ENCODE assay signal across 9 cellular contexts in genomic region chr16:4288148-4288921, GRCh38. TPM values are rescaled to one million over a fixed set of nuclear protein-coding genes. Genes with fewer than 3 reads are reported as not detected.
A peak's percentile ranks its signal among the peaks of the same experiment; 100 is the strongest.
DNase-seq lines count a peak whose midpoint lies in the region; ATAC-seq and TF ChIP-seq lines count a peak whose summit lies in the region.
"Had no signal": no experiment of that assay in that cellular context is flagged by ENCODE, and none has a peak within 500 bp of the region (broad histone marks: within the 10 kb centered on the region; RNA-seq: fewer than 3 reads in every experiment).

No MANE protein-coding gene starts in this region.

- no peaks in the 10 kb centered on the region for H3K27me3 Mint-ChIP-seq in T-helper 2 cell treated with Interferon-gamma antibody and Interleukin-4, amounts not matched to agents 5 μg/mL and 100 μg/mL, for 36 hours (ENCODE audit: low read depth)

- no peak overlapping the region for H3K4me3 Mint-ChIP-seq in T-helper 2 cell treated with Interferon-gamma antibody and Interleukin-4, amounts not matched to agents 5 μg/mL and 100 μg/mL, for 36 hours
- H3K4me3 Mint-ChIP-seq: IgD-negative memory B cell had no signal

- no peak overlapping the region for H3K27ac Mint-ChIP-seq in T-helper 2 cell treated with Interferon-gamma antibody and Interleukin-4, amounts not matched to agents 5 μg/mL and 100 μg/mL, for 36 hours

- no peak overlapping the region for H3K4me3 ChIP-seq in Jurkat, Clone E6-1 (ENCODE audit: low read length)
- H3K4me3 ChIP-seq in ascending aorta: no peak overlapping the region

- TF ChIP-seq CTCF in ascending aorta (IDR thresholded peaks at IDR 0.05): peak; percentile 91 to 97 (median 92)

- H3K36me3 ChIP-seq in ascending aorta: no peaks in the 10 kb centered on the region

- no peak overlapping the region for H3K27ac ChIP-seq in ascending aorta

- peaks cover 4 to 17% of the 10 kb centered on the region in 2 donors for H3K4me1 ChIP-seq in ascending aorta

- no peaks in the 10 kb centered on the region for H3K9me3 Mint-ChIP-seq in T-helper 2 cell treated with Interferon-gamma antibody and Interleukin-4, amounts not matched to agents 5 μg/mL and 100 μg/mL, for 36 hours
- H3K9me3 Mint-ChIP-seq: IgD-negative memory B cell had no signal

- ATAC-seq in GM19043 (IDR thresholded peaks at IDR 0.05; ENCODE audit: low read depth, unreplicated experiment): peak; percentile 53

- H3K4me1 Mint-ChIP-seq in T-helper 2 cell treated with Interferon-gamma antibody and Interleukin-4, amounts not matched to agents 5 μg/mL and 100 μg/mL, for 36 hours (ENCODE audit: low read depth): peaks cover 4% of the 10 kb centered on the region

- H3K36me3 Mint-ChIP-seq in T-helper 2 cell treated with Interferon-gamma antibody and Interleukin-4, amounts not matched to agents 5 μg/mL and 100 μg/mL, for 36 hours (ENCODE audit: low read depth): no peaks in the 10 kb centered on the region

- peak; percentile 81 for DNase-seq in Ammon's horn (ENCODE audit: low spot score)
- DNase-seq in Jurkat, Clone E6-1 (ENCODE audit: low read depth, low spot score): peak; percentile 36
- peak; percentile 75 for DNase-seq in T-helper 2 cell treated with Interferon-gamma antibody and Interleukin-4, amounts not matched to agents 5 μg/mL and 100 μg/mL, for 36 hours (ENCODE audit: low spot score)
- peak in 1 of 2 donors; percentile 83 for DNase-seq in ascending aorta (ENCODE audit: low spot score in 2 of 2)
- peak in 43 of 51 donors; percentile 13 to 82 (median 53) for DNase-seq in hypothalamus (lab: John Stamatoyannopoulos, UW)
- DNase-seq in stimulated activated CD4-positive, alpha-beta T cell treated with anti-CD3 and anti-CD28 coated beads, Interleukin-12 subunit alpha, Interleukin-12 subunit beta, amount 100 ng/mL, for 48 hours (ENCODE audit: low read depth in 2 of 3, low spot score in 1 of 3): peak in 2 of 3 donors; percentile 62 to 74
- DNase-seq in GF-D8 (lab: John Stamatoyannopoulos, UW): no peak

- H3K27me3 ChIP-seq in ascending aorta: no peaks in the 10 kb centered on the region

- intact Hi-C loops in ascending aorta (cut with DNase I): loop anchor here (1.0 kb wide), 1 partner anchor 42 kb away; no protein-coding TSS in a partner anchor

- H3K9me3 ChIP-seq in ascending aorta: no peaks in the 10 kb centered on the region

RNA-seq across cellular contexts. Expression of gene TFAP4, which starts 15.5 kb away (rescaled TPM):
- 22.8 TPM for polyA plus RNA-seq in Jurkat, Clone E6-1 (2012; ENCODE audit: insufficient read depth, insufficient read length)
- total RNA-seq in ascending aorta: 5.3 TPM

RNA-seq across cellular contexts. Expression of gene GLIS2, which starts 27.5 kb away (rescaled TPM):
- polyA plus RNA-seq in Jurkat, Clone E6-1 (2012; ENCODE audit: insufficient read depth, insufficient read length): 1.3 TPM
- 16.8 TPM for total RNA-seq in ascending aorta
- polyA plus RNA-seq: IgD-negative memory B cell had no signal

RNA-seq across cellular contexts. Expression of gene SRL, which starts 46.5 kb away (rescaled TPM):
- not detected for polyA plus RNA-seq in Jurkat, Clone E6-1 (2012; ENCODE audit: insufficient read depth, insufficient read length)
- 15.6 TPM for total RNA-seq in ascending aorta
- polyA plus RNA-seq: IgD-negative memory B cell had no signal
